ENCODE assay signal across 9 cellular contexts in the genomic region with DNA sequence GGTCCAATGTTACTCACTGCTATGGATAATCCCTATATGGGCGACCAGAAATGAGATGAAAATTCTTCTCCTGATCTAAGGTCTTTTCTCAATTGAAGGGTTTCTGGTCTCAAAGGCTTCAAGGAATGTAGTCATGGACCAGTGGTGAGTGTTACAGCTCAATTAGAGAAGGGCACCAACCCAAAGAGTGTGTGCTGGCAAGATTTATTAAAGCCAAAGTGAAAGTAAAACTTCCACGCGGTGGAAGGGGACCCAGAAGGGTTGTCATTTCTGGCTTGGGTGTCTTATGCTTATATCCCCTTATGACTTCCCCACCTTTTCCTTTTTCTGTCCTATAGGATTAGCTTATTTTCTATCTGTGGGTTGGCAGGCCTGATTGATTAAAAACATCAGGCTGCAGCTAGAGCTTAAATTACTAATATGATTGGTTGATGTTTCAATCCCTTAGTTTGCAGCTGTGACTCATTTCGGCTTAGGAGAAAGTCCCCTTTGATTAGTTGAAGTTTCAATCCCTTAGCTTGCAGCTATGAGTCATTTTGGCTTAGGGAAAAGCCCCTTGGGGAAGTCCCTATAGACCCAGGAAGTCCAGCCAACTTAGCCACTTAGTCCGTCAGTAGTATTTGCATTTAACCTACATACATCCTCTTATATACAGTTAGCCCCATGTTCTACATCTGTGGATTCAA.
DNase-seq lines count a peak whose midpoint lies in the region; ATAC-seq, FAIRE-seq and TF ChIP-seq lines count a peak whose summit lies in the region.
"Had no signal": no experiment of that assay in that cellular context is flagged by ENCODE, and none has a peak within 500 bp of the region (broad histone marks: within the 10 kb centered on the region; RNA-seq: fewer than 3 reads in every experiment).

No MANE protein-coding gene starts in this region.

- H3K9me3 ChIP-seq in RWPE2 (ENCODE audit: severe bottlenecking), result no peaks in the 10 kb centered on the region
- H3K9me3 ChIP-seq in kidney (ENCODE audit: control insufficient read depth in 1 of 2, low read length in 2 of 2), result no peaks in the 10 kb centered on the region
- H3K9me3 ChIP-seq in ovary, result no peaks in the 10 kb centered on the region
- H3K9me3 ChIP-seq: transverse colon had no signal

- H3K4me1 ChIP-seq in RWPE2 (ENCODE audit: insufficient read depth, poor library complexity, severe bottlenecking) (peaks cover 4% of the 10 kb centered on the region), kidney (ENCODE audit: control insufficient read depth in 1 of 2, insufficient read depth in 1 of 2, low read depth in 1 of 2, low read length in 2 of 2) (no peaks in the 10 kb centered on the region), ovary (ENCODE audit: insufficient read depth) (no peaks in the 10 kb centered on the region)
- H3K4me1 ChIP-seq: transverse colon had no signal

- TF ChIP-seq EP300 in ovary (IDR thresholded peaks at IDR 0.05), result no peak

- intact Hi-C loops in kidney (cut with DNase I) (no loop called here), ovary (cut with DNase I) (no loop called here)

- peak; percentile 28 for DNase-seq in ELR (ENCODE audit: low read depth)
- DNase-seq in HFF-Myc (ENCODE audit: extremely low read depth, low read depth), result peak; percentile 4
- no peak for DNase-seq in RWPE2 (ENCODE audit: low spot score)
- DNase-seq in kidney, result no peak
- no peak for DNase-seq in ovary
- DNase-seq in effector CD8-positive, alpha-beta T cell (lab: John Stamatoyannopoulos, UW), result no peak
- no peak for DNase-seq in RKO (ENCODE audit: low spot score)
- DNase-seq: transverse colon had no signal

- no peak overlapping the region for H3K9ac ChIP-seq in kidney (ENCODE audit: low read length in 2 of 2)

- TF ChIP-seq CTCF in HFF-Myc (IDR thresholded peaks at IDR 0.05; ENCODE audit: low read depth, low read length, missing control alignments) (no peak), RWPE2 (IDR thresholded peaks at IDR 0.05; ENCODE audit: poor library complexity, severe bottlenecking) (no peak), kidney (IDR thresholded peaks at IDR 0.05; ENCODE audit: borderline replicate concordance, extremely low read depth, insufficient read depth) (no peak), ovary (IDR thresholded peaks at IDR 0.05) (no peak)

- no peak for TF ChIP-seq POLR2A in ovary (IDR thresholded peaks at IDR 0.05)

- WGBS in ovary, 3 donors, result no CpG with 5 or more reads among the region's 5 CpGs

- no peaks in the 10 kb centered on the region for H3K27me3 ChIP-seq in RWPE2 (ENCODE audit: insufficient read depth, poor library complexity, severe bottlenecking)
- H3K27me3 ChIP-seq in ovary, result no peaks in the 10 kb centered on the region
- H3K27me3 ChIP-seq: transverse colon had no signal

- H3K4me3 ChIP-seq in HFF-Myc (replicated peaks; ENCODE audit: low read depth, low read length), result no peak overlapping the region
- H3K4me3 ChIP-seq in RWPE2 (ENCODE audit: severe bottlenecking), result no peak overlapping the region
- peak overlapping the region; percentile 32 to 57 for H3K4me3 ChIP-seq in kidney (ENCODE audit: low read length in 2 of 2)
- H3K4me3 ChIP-seq in ovary, result no peak overlapping the region
- H3K4me3 ChIP-seq: transverse colon had no signal

- H3K27ac ChIP-seq in RWPE2 (ENCODE audit: poor library complexity, severe bottlenecking) (no peak overlapping the region), kidney (ENCODE audit: low read depth in 2 of 2, low read length in 2 of 2) (no peak overlapping the region), ovary (no peak overlapping the region)
- H3K27ac ChIP-seq: transverse colon had no signal

- no peak for FAIRE-seq in kidney (lab: Jason Lieb, UNC)

- H3K36me3 ChIP-seq in RWPE2 (ENCODE audit: low read depth), result no peaks in the 10 kb centered on the region
- H3K36me3 ChIP-seq in kidney (ENCODE audit: control insufficient read depth in 1 of 2, insufficient read depth in 2 of 2, low read length in 2 of 2), result no peaks in the 10 kb centered on the region
- H3K36me3 ChIP-seq in ovary, result no peaks in the 10 kb centered on the region
- H3K36me3 ChIP-seq: transverse colon had no signal

- ATAC-seq in RWPE2 (ENCODE audit: low read depth) (peak; percentile 51), GM19467 (IDR thresholded peaks at IDR 0.05; ENCODE audit: unreplicated experiment) (no peak)

Comparison
In these comparisons a context has a peak if more than half of its experiments do, and no peak if none do; other contexts are left out.
1. DNase-seq: peak in ELR (single experiment) and HFF-Myc (single experiment); none in RWPE2 (single experiment), kidney (single experiment), ovary (0 of 5), effector CD8-positive, alpha-beta T cell (single experiment) and RKO (single experiment).
2. H3K4me3 ChIP-seq: peak in kidney (2 of 2); none in HFF-Myc (single experiment), RWPE2 (single experiment) and ovary (single experiment).